28 cellular contexts compared by ENCODE assay signal in genomic region chr17:80360396-80360795, GRCh38.
"Had no signal": no experiment of that assay in that cellular context is flagged by ENCODE, and none has a peak within 500 bp of the region (broad histone marks: within the 10 kb centered on the region; RNA-seq: fewer than 3 reads in every experiment).

No MANE protein-coding gene starts in this region.

- DNase-seq: activated CD4-positive, alpha-beta T cell treated with anti-CD3 and anti-CD28 coated beads for 48 hours; activated CD4-positive, alpha-beta T cell treated with anti-CD3 and anti-CD28 coated beads, Interleukin-2, amount 50 U/mL, for 48 hours; activated CD8-positive, alpha-beta memory T cell treated with anti-CD3 and anti-CD28 coated beads for 24 hours; activated naive CD4-positive, alpha-beta T cell treated with anti-CD3 and anti-CD28 coated beads for 36 hours; amygdala; central memory CD4-positive, alpha-beta T cell; endodermal cell; foreskin keratinocyte; heart right ventricle; kidney glomerular epithelial cell; left lung; lower lobe of right lung; mesenchymal stem cell; psoas muscle; stimulated activated CD4-positive, alpha-beta T cell treated with anti-CD3 and anti-CD28 coated beads, Interleukin-2, amount 100 ng/mL, for 48 hours; stimulated activated naive CD8-positive, alpha-beta T cell treated with anti-CD3 and anti-CD28 coated beads, Interleukin-15, Interleukin-2, amounts not matched to agents 100 U/mL and 50 U/mL, for 24 hours; T-helper 9 cell; WERI-Rb-1 had no signal

- ATAC-seq: activated CD4-positive, CD25-positive, alpha-beta regulatory T cell treated with anti-CD3 and anti-CD28 coated beads, Interleukin-2, amount 50 U/mL, for 24 hours; esophagus mucosa; foreskin keratinocyte; heart right ventricle; left lung; pancreas; psoas muscle; stimulated activated naive CD8-positive, alpha-beta T cell treated with anti-CD3 and anti-CD28 coated beads, Interleukin-15, Interleukin-2, amounts not matched to agents 100 U/mL and 50 U/mL, for 24 hours had no signal

- H3K27me3 Mint-ChIP-seq: dendritic cell treated with granulocyte-macrophage colony-stimulating factor and Interleukin-4, amounts not matched to agents 40 ng/mL and 50 ng/mL, for 4 days; type B pancreatic cell had no signal

- H3K27ac ChIP-seq: foreskin keratinocyte, heart right ventricle, left lung, lower lobe of right lung, pancreas, psoas muscle, SK-N-MC, thoracic aorta, vagina, WERI-Rb-1 had no signal

- H3K9me3 Mint-ChIP-seq: activated naive CD4-positive, alpha-beta T cell treated with anti-CD3 and anti-CD28 coated beads for 36 hours; nephron; type B pancreatic cell had no signal

- H3K4me1 ChIP-seq: foreskin keratinocyte, left lung, lower lobe of right lung, psoas muscle had no signal

- H3K27ac Mint-ChIP-seq: activated naive CD4-positive, alpha-beta T cell treated with anti-CD3 and anti-CD28 coated beads for 36 hours; dendritic cell treated with granulocyte-macrophage colony-stimulating factor and Interleukin-4, amounts not matched to agents 40 ng/mL and 50 ng/mL, for 4 days; nephron; type B pancreatic cell had no signal

- H3K9me3 ChIP-seq: heart right ventricle, left lung, lower lobe of right lung, neutrophil, pancreas, psoas muscle, thoracic aorta, vagina had no signal

- H3K4me1 Mint-ChIP-seq: endodermal cell had no signal

- H3K27me3 ChIP-seq: foreskin keratinocyte, heart right ventricle, left lung, neutrophil, pancreas, vagina had no signal

- H3K4me3 ChIP-seq: heart right ventricle, left lung, lower lobe of right lung, pancreas, psoas muscle, SK-N-MC, thoracic aorta, vagina had no signal

- H3K4me3 Mint-ChIP-seq: activated naive CD4-positive, alpha-beta T cell treated with anti-CD3 and anti-CD28 coated beads for 36 hours; dendritic cell treated with granulocyte-macrophage colony-stimulating factor and Interleukin-4, amounts not matched to agents 40 ng/mL and 50 ng/mL, for 4 days; endodermal cell; nephron; type B pancreatic cell had no signal
